8 cellular contexts compared by ENCODE assay signal in genomic region chr19:18104793-18105131, GRCh38. TPM values are rescaled to one million over a fixed set of nuclear protein-coding genes. Genes with fewer than 3 reads are reported as not detected.
DNase-seq lines count a peak whose midpoint lies in the region; ATAC-seq and TF ChIP-seq lines count a peak whose summit lies in the region.

No MANE protein-coding gene starts in this region.

- H3K9me3 Mint-ChIP-seq in progenitor cell of endocrine pancreas (ENCODE audit: low read depth): no peaks in the 10 kb centered on the region

- no peaks in the 10 kb centered on the region for H3K36me3 ChIP-seq in RWPE2 (ENCODE audit: low read depth)

- H3K27ac ChIP-seq in RWPE2 (ENCODE audit: poor library complexity, severe bottlenecking): peak overlapping the region; percentile 37

- no peaks in the 10 kb centered on the region for H3K27me3 ChIP-seq in RWPE2 (ENCODE audit: insufficient read depth, poor library complexity, severe bottlenecking)

- H3K4me1 ChIP-seq in RWPE2 (ENCODE audit: insufficient read depth, poor library complexity, severe bottlenecking): no peaks in the 10 kb centered on the region

- peak overlapping the region; percentile 83 for H3K27ac Mint-ChIP-seq in progenitor cell of endocrine pancreas

- TF ChIP-seq CTCF in GM12864 (IDR thresholded peaks at IDR 0.05; ENCODE audit: low read depth, low read length, missing control alignments) (no peak), RWPE2 (IDR thresholded peaks at IDR 0.05; ENCODE audit: poor library complexity, severe bottlenecking) (no peak), epithelial cell of proximal tubule (conservative IDR thresholded peaks at IDR 0.05; ENCODE audit: low read depth, low read length) (no peak), progenitor cell of endocrine pancreas (IDR thresholded peaks at IDR 0.05; ENCODE audit: unreplicated experiment) (no peak)

- no peak for ATAC-seq in RWPE2 (ENCODE audit: low read depth)

- H3K4me3 ChIP-seq in GM12864 (ENCODE audit: low read depth, low read length) (peak overlapping the region; percentile 45), RWPE2 (ENCODE audit: severe bottlenecking) (peak overlapping the region; percentile 24), epithelial cell of proximal tubule (ENCODE audit: low read depth, low read length) (peak overlapping the region; percentile 57)

- H3K4me1 Mint-ChIP-seq in progenitor cell of endocrine pancreas (ENCODE audit: low read depth): peaks cover 10% of the 10 kb centered on the region

- DNase-seq in GM12864 (ENCODE audit: low read depth) (no peak), RWPE2 (ENCODE audit: low spot score) (no peak), epithelial cell of proximal tubule (ENCODE audit: low read depth) (no peak), progenitor cell of endocrine pancreas (ENCODE audit: low spot score, unreplicated experiment) (no peak), CD1c-positive myeloid dendritic cell (ENCODE audit: extremely low spot score) (no peak), NCI-H446 (lab: John Stamatoyannopoulos, UW) (no peak), DMS153 treated with DMSO at 0.1 percent for 48 hours (lab: John Stamatoyannopoulos, UW; ENCODE audit: unreplicated experiment) (no peak), COLO668 (lab: John Stamatoyannopoulos, UW; ENCODE audit: unreplicated experiment) (no peak)

- peaks cover 16% of the 10 kb centered on the region for H3K27me3 Mint-ChIP-seq in progenitor cell of endocrine pancreas

- no peaks in the 10 kb centered on the region for H3K9me3 ChIP-seq in RWPE2 (ENCODE audit: severe bottlenecking)

- no peaks in the 10 kb centered on the region for H3K36me3 Mint-ChIP-seq in progenitor cell of endocrine pancreas (ENCODE audit: insufficient read depth)

- H3K4me3 Mint-ChIP-seq in progenitor cell of endocrine pancreas (ENCODE audit: low read depth): peak overlapping the region; percentile 71

RNA-seq across cellular contexts. Expression of gene MAST3, which starts 7.2 kb away (rescaled TPM):
- total RNA-seq in epithelial cell of proximal tubule (1.7 and 3.5 TPM in 2 replicates), progenitor cell of endocrine pancreas (10.7 and 11.1 TPM in 2 replicates)

RNA-seq across cellular contexts. Expression of gene IL12RB1, which starts 18.0 kb away (rescaled TPM):
- not detected in 2 replicates for total RNA-seq in epithelial cell of proximal tubule
- not detected in 2 replicates for total RNA-seq in progenitor cell of endocrine pancreas

RNA-seq across cellular contexts. Expression of gene PIK3R2, which starts 48.2 kb away (rescaled TPM):
- total RNA-seq in epithelial cell of proximal tubule (15.3 and 19.9 TPM in 2 replicates), progenitor cell of endocrine pancreas (58.9 and 61.2 TPM in 2 replicates)
